ENCODE assay signal across 18 cellular contexts in the genomic region with DNA sequence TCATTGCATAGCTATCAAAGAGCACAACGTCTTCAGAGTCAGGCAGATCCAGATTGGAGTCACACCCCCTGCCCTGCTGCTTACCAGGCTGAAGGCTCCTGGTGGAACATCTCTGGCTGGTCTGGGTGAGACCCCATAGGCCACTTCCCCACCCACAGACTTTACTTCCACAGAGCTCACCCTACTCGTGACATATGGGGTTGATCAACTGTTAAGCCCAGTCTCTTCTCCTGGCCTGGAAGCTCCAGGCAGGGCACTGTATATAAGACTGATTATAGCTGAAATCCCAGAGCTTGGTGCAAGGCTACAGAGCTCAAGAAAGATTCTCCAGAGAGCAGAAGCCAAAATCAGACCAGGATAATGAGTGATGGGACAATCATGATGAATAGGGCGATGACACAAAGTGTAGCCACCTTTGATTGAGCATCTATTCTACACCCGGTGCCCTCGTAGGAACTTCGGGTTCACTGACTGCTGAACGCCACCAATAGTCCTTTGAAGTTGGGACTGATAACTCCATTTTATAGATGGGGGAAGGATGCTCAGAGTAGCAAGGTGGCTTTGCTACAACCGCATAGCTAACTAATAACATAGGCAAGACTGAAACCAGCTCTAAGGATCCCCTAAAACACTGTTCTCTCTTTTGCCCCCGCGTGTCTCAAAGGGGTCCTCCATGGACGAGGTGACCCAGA.
A peak's percentile ranks its signal among the peaks of the same experiment; 100 is the strongest.
DNase-seq lines count a peak whose midpoint lies in the region; ATAC-seq and TF ChIP-seq lines count a peak whose summit lies in the region.
"Had no signal": no experiment of that assay in that cellular context is flagged by ENCODE, and none has a peak within 500 bp of the region (broad histone marks: within the 10 kb centered on the region; RNA-seq: fewer than 3 reads in every experiment).

No MANE protein-coding gene starts in this region.

- H3K36me3 Mint-ChIP-seq in activated CD4-positive, alpha-beta T cell treated with anti-CD3 and anti-CD28 coated beads for 36 hours (ENCODE audit: low read depth), result no peaks in the 10 kb centered on the region
- peaks cover 9% of the 10 kb centered on the region for H3K36me3 Mint-ChIP-seq in activated naive CD8-positive, alpha-beta T cell treated with anti-CD3 and anti-CD28 coated beads for 36 hours
- H3K36me3 Mint-ChIP-seq in natural killer cell, result no peaks in the 10 kb centered on the region

- DNase-seq in activated CD4-positive, alpha-beta T cell treated with anti-CD3 and anti-CD28 coated beads for 36 hours, result peak; percentile 22
- DNase-seq in activated CD4-positive, alpha-beta T cell treated with anti-CD3 and anti-CD28 coated beads, Interleukin-2, amount 50 U/mL, for 1 hour, result no peak
- no peak for DNase-seq in activated naive CD8-positive, alpha-beta T cell treated with anti-CD3 and anti-CD28 coated beads for 36 hours
- DNase-seq in natural killer cell (no peak), HT-29 (ENCODE audit: low spot score) (no peak), 8988T (no peak)
- no peak for DNase-seq in effector CD4-positive, alpha-beta T cell
- DNase-seq: foreskin keratinocyte, hippocampal formation, NCI-H1105 treated with DMSO at 0.1 percent for 48 hours, NCI-H2107, NCI-H526, occipital lobe, retina, RPMI8226, SK-N-SH had no signal

- TF ChIP-seq CTCF in natural killer cell (IDR thresholded peaks at IDR 0.05), result no peak

- H3K9me3 Mint-ChIP-seq in activated CD4-positive, alpha-beta T cell treated with anti-CD3 and anti-CD28 coated beads for 36 hours (ENCODE audit: low read depth), result no peaks in the 10 kb centered on the region
- H3K9me3 Mint-ChIP-seq in activated naive CD8-positive, alpha-beta T cell treated with anti-CD3 and anti-CD28 coated beads for 36 hours, result peaks cover 13% of the 10 kb centered on the region
- H3K9me3 Mint-ChIP-seq in natural killer cell, result no peaks in the 10 kb centered on the region

- no peaks in the 10 kb centered on the region for H3K27me3 Mint-ChIP-seq in activated CD4-positive, alpha-beta T cell treated with anti-CD3 and anti-CD28 coated beads for 36 hours
- no peaks in the 10 kb centered on the region for H3K27me3 Mint-ChIP-seq in activated naive CD8-positive, alpha-beta T cell treated with anti-CD3 and anti-CD28 coated beads for 36 hours
- H3K27me3 Mint-ChIP-seq in natural killer cell (ENCODE audit: low read depth in 2 of 2), result no peaks in the 10 kb centered on the region

- no peaks in the 10 kb centered on the region for H3K9me3 ChIP-seq in KOPT-K1 (ENCODE audit: insufficient read depth, low read length, poor library complexity, severe bottlenecking)
- H3K9me3 ChIP-seq: SK-N-SH, suprapubic skin had no signal

- intact Hi-C loops in activated CD4-positive, alpha-beta T cell treated with anti-CD3 and anti-CD28 coated beads for 36 hours (cut with DNase I, micrococcal nuclease), result loop anchor here in 1 of 2 experiments (10.0 kb wide), 1 partner anchor 281 kb away; no protein-coding TSS in a partner anchor
- intact Hi-C loops in natural killer cell (cut with micrococcal nuclease), result no loop called here

- peak; percentile 55 for ATAC-seq in activated CD4-positive, alpha-beta T cell treated with anti-CD3 and anti-CD28 coated beads for 36 hours
- no peak for ATAC-seq in natural killer cell
- ATAC-seq: foreskin keratinocyte had no signal

- CTCF ChIA-PET in activated CD4-positive, alpha-beta T cell treated with anti-CD3 and anti-CD28 coated beads for 36 hours (lab: Charles Lee), result interaction anchor here (0.6 to 1.9 kb wide), 4 partner anchors 14 to 1412 kb away, joined by 3 to 7 read pairs (median 3); no protein-coding TSS in a partner anchor

- no peaks in the 10 kb centered on the region for H3K36me3 ChIP-seq in KOPT-K1 (ENCODE audit: insufficient read depth, low read length)
- H3K36me3 ChIP-seq: suprapubic skin had no signal

- POLR2A ChIA-PET in activated CD4-positive, alpha-beta T cell treated with anti-CD3 and anti-CD28 coated beads for 36 hours (lab: Charles Lee), result no interaction called here

- H3K4me1 Mint-ChIP-seq in activated CD4-positive, alpha-beta T cell treated with anti-CD3 and anti-CD28 coated beads for 36 hours, result peaks cover 33% of the 10 kb centered on the region
- peaks cover 25% of the 10 kb centered on the region for H3K4me1 Mint-ChIP-seq in activated naive CD8-positive, alpha-beta T cell treated with anti-CD3 and anti-CD28 coated beads for 36 hours
- H3K4me1 Mint-ChIP-seq in natural killer cell, result peaks cover 9% of the 10 kb centered on the region in 2 donors

- H3K4me3 Mint-ChIP-seq in activated CD4-positive, alpha-beta T cell treated with anti-CD3 and anti-CD28 coated beads for 36 hours, result peak overlapping the region; percentile 58
- peak overlapping the region; percentile 54 for H3K4me3 Mint-ChIP-seq in activated naive CD8-positive, alpha-beta T cell treated with anti-CD3 and anti-CD28 coated beads for 36 hours
- peak overlapping the region; percentile 52 for H3K4me3 Mint-ChIP-seq in natural killer cell

- peak overlapping the region; percentile 71 for H3K27ac ChIP-seq in KOPT-K1 (ENCODE audit: low read depth, low read length, poor library complexity, severe bottlenecking)
- H3K27ac ChIP-seq: foreskin keratinocyte, suprapubic skin had no signal

- H3K27ac Mint-ChIP-seq in activated CD4-positive, alpha-beta T cell treated with anti-CD3 and anti-CD28 coated beads for 36 hours, result peak overlapping the region; percentile 94
- peak overlapping the region; percentile 88 for H3K27ac Mint-ChIP-seq in activated naive CD8-positive, alpha-beta T cell treated with anti-CD3 and anti-CD28 coated beads for 36 hours
- H3K27ac Mint-ChIP-seq in natural killer cell, result peak overlapping the region; percentile 63 to 65
